ENCODE assay signal across 23 cellular contexts in genomic region chr1:15945011-15945831, GRCh38. TPM values are rescaled to one million over a fixed set of nuclear protein-coding genes. Genes with fewer than 3 reads are reported as not detected.
DNase-seq lines count a peak whose midpoint lies in the region; ATAC-seq, FAIRE-seq and TF ChIP-seq lines count a peak whose summit lies in the region.
"Had no signal": no experiment of that assay in that cellular context is flagged by ENCODE, and none has a peak within 500 bp of the region (broad histone marks: within the 10 kb centered on the region; RNA-seq: fewer than 3 reads in every experiment).

No MANE protein-coding gene starts in this region.

- CTCF ChIA-PET in GM10248 (lab: Yijun Ruan, JAX) (no interaction called here), PC-3 (lab: Charles Lee) (no interaction called here)

- H3K4me1 ChIP-seq in osteoblast (ENCODE audit: insufficient read depth, low read length) (peaks cover 26% of the 10 kb centered on the region), PC-3 (ENCODE audit: insufficient read depth, low read length) (no peaks in the 10 kb centered on the region)

- H3K9me3 ChIP-seq in osteoblast (ENCODE audit: low read depth, low read length) (no peaks in the 10 kb centered on the region), PC-3 (ENCODE audit: low read length) (no peaks in the 10 kb centered on the region)
- H3K9me3 ChIP-seq: BE2C, MG63 had no signal

- H2AFZ ChIP-seq in osteoblast (ENCODE audit: low read length) (no peak overlapping the region), PC-3 (ENCODE audit: low read length) (no peak overlapping the region)
- H2AFZ ChIP-seq: GM23338 had no signal

- H3K9ac ChIP-seq in PC-3 (ENCODE audit: low read length), result no peak overlapping the region

- H3K9me2 ChIP-seq in PC-3 (replicated peaks; ENCODE audit: low read length), result no peaks in the 10 kb centered on the region

- TF ChIP-seq POLR2A in H54 (IDR thresholded peaks at IDR 0.05; ENCODE audit: low read depth, low read length), result no peak

- peak; percentile 55 for DNase-seq in activated CD8-positive, alpha-beta memory T cell treated with anti-CD3 and anti-CD28 coated beads for 24 hours
- DNase-seq in activated CD8-positive, alpha-beta memory T cell treated with anti-CD3 and anti-CD28 coated beads, Interleukin-2, amount 50 U/mL, for 4 hours, result no peak
- peak; percentile 15 for DNase-seq in GM10248 (ENCODE audit: extremely low spot score)
- no peak for DNase-seq in bronchial epithelial cell (ENCODE audit: low read depth)
- peak; percentile 78 for DNase-seq in osteoblast (ENCODE audit: insufficient read length, low spot score, missing footprints)
- no peak for DNase-seq in H54 (ENCODE audit: insufficient read length, low spot score)
- no peak for DNase-seq in PC-3
- DNase-seq: BE2C; CD8-positive, alpha-beta T cell; DMS79; Karpas-422; MG63; NCI-H1092 treated with DMSO at 0.1 percent for 48 hours; NCI-H1694; NCI-H2107; NCI-H226; NCI-H524 treated with DMSO at 0.1 percent for 48 hours had no signal

- H4K20me1 ChIP-seq in osteoblast (ENCODE audit: insufficient read depth, low read length) (peaks cover 14% of the 10 kb centered on the region), PC-3 (ENCODE audit: low read length) (no peaks in the 10 kb centered on the region)

- H3K4me2 ChIP-seq in osteoblast (ENCODE audit: insufficient read depth, low read length) (no peak overlapping the region), PC-3 (ENCODE audit: low read length) (no peak overlapping the region)
- H3K4me2 ChIP-seq: GM23338 had no signal

- no peaks in the 10 kb centered on the region for H3K27me3 ChIP-seq in bronchial epithelial cell (ENCODE audit: control insufficient read depth, insufficient read depth, low read length)
- no peaks in the 10 kb centered on the region for H3K27me3 ChIP-seq in osteoblast (ENCODE audit: insufficient read depth, low read length)
- H3K27me3 ChIP-seq in PC-3 (ENCODE audit: low read length), result no peaks in the 10 kb centered on the region
- H3K27me3 ChIP-seq: BE2C, MG63 had no signal

- intact Hi-C loops in PC-3 (cut with micrococcal nuclease), result no loop called here

- H3K27ac ChIP-seq in osteoblast (ENCODE audit: low read depth, low read length) (no peak overlapping the region), PC-3 (ENCODE audit: low read length) (no peak overlapping the region)
- H3K27ac ChIP-seq: 22Rv1 had no signal

- H3K79me2 ChIP-seq in osteoblast (ENCODE audit: insufficient read depth, low read length) (peaks cover 29% of the 10 kb centered on the region), PC-3 (ENCODE audit: low read length) (peaks cover 17% of the 10 kb centered on the region)

- no peak for TF ChIP-seq CTCF in GM10248 (IDR thresholded peaks at IDR 0.05; ENCODE audit: control extremely low read depth, extremely low read depth, low read depth, missing control alignments)
- no peak for TF ChIP-seq CTCF in bronchial epithelial cell (IDR thresholded peaks at IDR 0.05; ENCODE audit: insufficient read depth, low read length, severe bottlenecking)
- no peak for TF ChIP-seq CTCF in osteoblast (IDR thresholded peaks at IDR 0.05; ENCODE audit: extremely low read depth, low read depth, low read length)
- no peak for TF ChIP-seq CTCF in PC-3 (conservative IDR thresholded peaks at IDR 0.05; ENCODE audit: low read depth, low read length)

- POLR2A ChIA-PET in GM10248 (lab: Yijun Ruan, JAX) (no interaction called here), PC-3 (lab: Charles Lee; ENCODE audit: unreplicated experiment) (no interaction called here)

- ATAC-seq in HG02885 (IDR thresholded peaks at IDR 0.05; ENCODE audit: poor library complexity, unreplicated experiment), result no peak
- no peak for ATAC-seq in PC-3
- ATAC-seq: CD8-positive, alpha-beta T cell; Panc1; Right ventricle myocardium inferior had no signal

- H3K4me3 ChIP-seq in bronchial epithelial cell (ENCODE audit: low read depth, low read length), result no peak overlapping the region
- no peak overlapping the region for H3K4me3 ChIP-seq in osteoblast (ENCODE audit: insufficient read depth, low read length)
- H3K4me3 ChIP-seq in PC-3 (ENCODE audit: low read length), result no peak overlapping the region
- H3K4me3 ChIP-seq: GM23338, MG63 had no signal

- FAIRE-seq in bronchial epithelial cell (lab: Jason Lieb, UNC) (peak; percentile 18), H54 (lab: Jason Lieb, UNC) (no peak)

- H3F3A ChIP-seq in PC-3 (ENCODE audit: low read length, unreplicated experiment), result no peaks in the 10 kb centered on the region

- H3K36me3 ChIP-seq in bronchial epithelial cell (ENCODE audit: control insufficient read depth, insufficient read depth, low read length), result peaks cover 43% of the 10 kb centered on the region
- peaks cover 65% of the 10 kb centered on the region for H3K36me3 ChIP-seq in osteoblast (ENCODE audit: insufficient read depth, low read length)
- peaks cover 27% of the 10 kb centered on the region; the same call in 1 of the 2 replicates for H3K36me3 ChIP-seq in PC-3 (ENCODE audit: low read depth, low read length)

- no TSS peak for BruUV-seq in PC-3 (replicated peaks; lab: Mats Ljungman, UMichigan)

RNA-seq across cellular contexts. Expression of gene ZBTB17, which starts 30.7 kb away (rescaled TPM):
- 33.7 and 34.3 TPM in 2 replicates for total RNA-seq in bronchial epithelial cell
- 25.0 and 29.7 TPM in 2 replicates for total RNA-seq in osteoblast
- 44.2 and 55.2 TPM in 2 replicates for total RNA-seq in PC-3 (2014; rRNA removed)

RNA-seq across cellular contexts. Expression of gene SRARP, which starts 58.8 kb away (rescaled TPM):
- not detected in 2 replicates for total RNA-seq in bronchial epithelial cell
- total RNA-seq in osteoblast, result not detected in 2 replicates
- not detected in 2 replicates for total RNA-seq in PC-3 (2014; rRNA removed)
- total RNA-seq: CD8-positive, alpha-beta T cell; G401; GM23338 had no signal

Comparison
In these comparisons a context has a peak if more than half of its experiments do, and no peak if none do; other contexts are left out.
1. DNase-seq: peak in activated CD8-positive, alpha-beta memory T cell treated with anti-CD3 and anti-CD28 coated beads for 24 hours (single experiment), GM10248 (single experiment) and osteoblast (single experiment); none in activated CD8-positive, alpha-beta memory T cell treated with anti-CD3 and anti-CD28 coated beads, Interleukin-2, amount 50 U/mL, for 4 hours (single experiment), bronchial epithelial cell (single experiment), H54 (single experiment) and PC-3 (single experiment).